Comparison of ENCODE assay signal across 12 cellular contexts in the genomic region with DNA sequence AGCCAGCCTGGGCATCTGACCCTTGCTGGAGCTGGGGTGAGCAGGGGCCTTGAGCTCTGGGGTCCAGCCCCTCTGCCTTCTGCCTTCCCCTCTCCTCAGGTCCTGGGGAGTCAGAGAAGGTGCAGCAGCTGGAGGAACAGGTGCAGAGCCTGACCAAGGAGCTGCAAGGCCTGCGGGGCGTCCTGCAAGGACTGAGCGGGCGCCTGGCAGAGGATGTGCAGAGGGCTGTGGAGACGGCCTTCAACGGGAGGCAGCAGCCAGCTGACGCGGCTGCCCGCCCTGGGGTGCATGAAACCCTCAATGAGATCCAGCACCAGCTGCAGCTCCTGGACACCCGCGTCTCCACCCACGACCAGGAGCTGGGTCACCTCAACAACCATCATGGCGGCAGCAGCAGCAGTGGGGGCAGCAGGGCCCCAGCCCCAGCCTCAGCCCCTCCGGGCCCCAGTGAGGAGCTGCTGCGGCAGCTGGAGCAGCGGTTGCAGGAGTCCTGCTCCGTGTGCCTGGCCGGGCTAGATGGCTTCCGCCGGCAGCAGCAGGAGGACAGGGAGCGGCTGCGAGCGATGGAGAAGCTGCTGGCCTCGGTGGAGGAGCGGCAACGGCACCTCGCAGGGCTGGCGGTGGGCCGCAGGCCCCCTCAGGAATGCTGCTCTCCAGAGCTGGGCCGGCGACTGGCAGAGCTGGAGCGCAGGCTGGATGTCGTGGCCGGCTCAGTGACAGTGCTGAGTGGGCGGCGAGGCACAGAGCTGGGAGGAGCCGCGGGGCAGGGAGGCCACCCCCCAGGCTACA. TPM values are rescaled to one million over a fixed set of nuclear protein-coding genes. Genes with fewer than 3 reads are reported as not detected.
DNase-seq lines count a peak whose midpoint lies in the region; ATAC-seq lines count a peak whose summit lies in the region.
"Had no signal": no experiment of that assay in that cellular context is flagged by ENCODE, and none has a peak within 500 bp of the region (broad histone marks: within the 10 kb centered on the region; RNA-seq: fewer than 3 reads in every experiment).

No MANE protein-coding gene starts in this region.

- no peak overlapping the region for H3K4me3 Mint-ChIP-seq in activated T-cell treated with anti-CD3 and anti-CD28 coated beads, Interleukin-2, amount 50 U/mL, for 24 hours
- no peak overlapping the region for H3K4me3 Mint-ChIP-seq in activated T-cell treated with anti-CD3 and anti-CD28 coated beads, Interleukin-2, amount 50 U/mL, for 4 hours

- H3K4me3 ChIP-seq in SK-N-MC (no peak overlapping the region; the same call in 1 of the 2 replicates), iPS-20b (ENCODE audit: low read length) (no peak overlapping the region)
- H3K4me3 ChIP-seq: lung, SJSA1 had no signal

- no peak overlapping the region for H3K9ac ChIP-seq in SK-N-MC (ENCODE audit: insufficient read length)
- 0 out of 2 replicates have a peak overlapping the region, but pooled peaks have one; percentile 24 for H3K9ac ChIP-seq in iPS-20b (ENCODE audit: low read depth, low read length)

- H3K27ac ChIP-seq in SK-N-MC (peak overlapping the region; percentile 86; the same call in 1 of the 2 replicates), iPS-20b (ENCODE audit: low read length) (no peak overlapping the region), temporal lobe (ENCODE audit: low read depth, low read length) (peak overlapping the region; percentile 73)

- peaks cover 8% of the 10 kb centered on the region; the same call in 1 of the 2 replicates for H3K4me1 ChIP-seq in iPS-20b (ENCODE audit: insufficient read depth, low read length)

- no peaks in the 10 kb centered on the region for H3K9me3 Mint-ChIP-seq in activated T-cell treated with anti-CD3 and anti-CD28 coated beads, Interleukin-2, amount 50 U/mL, for 24 hours
- H3K9me3 Mint-ChIP-seq in activated T-cell treated with anti-CD3 and anti-CD28 coated beads, Interleukin-2, amount 50 U/mL, for 4 hours: no peaks in the 10 kb centered on the region

- no peak for ATAC-seq in activated T-cell treated with anti-CD3 and anti-CD28 coated beads, Interleukin-2, amount 50 U/mL, for 4 hours
- ATAC-seq in GM21619 (IDR thresholded peaks at IDR 0.05; ENCODE audit: unreplicated experiment) (no peak), GM21786 (IDR thresholded peaks at IDR 0.05; ENCODE audit: unreplicated experiment) (no peak)

- no peaks in the 10 kb centered on the region for H3K27me3 Mint-ChIP-seq in activated T-cell treated with anti-CD3 and anti-CD28 coated beads, Interleukin-2, amount 50 U/mL, for 24 hours
- H3K27me3 Mint-ChIP-seq in activated T-cell treated with anti-CD3 and anti-CD28 coated beads, Interleukin-2, amount 50 U/mL, for 4 hours (ENCODE audit: low read depth): no peaks in the 10 kb centered on the region

- H3K9me3 ChIP-seq in SK-N-MC (ENCODE audit: low read depth, low read length) (no peaks in the 10 kb centered on the region), iPS-20b (ENCODE audit: insufficient read depth, low read depth, low read length) (no peaks in the 10 kb centered on the region)
- H3K9me3 ChIP-seq: SJSA1 had no signal

- peaks cover 17% of the 10 kb centered on the region; the same call in 1 of the 2 replicates for H3K36me3 ChIP-seq in SK-N-MC (ENCODE audit: insufficient read depth, low read length)
- no peaks in the 10 kb centered on the region for H3K36me3 ChIP-seq in iPS-20b (ENCODE audit: insufficient read depth, low read depth, low read length)

- H3K4me1 Mint-ChIP-seq in activated T-cell treated with anti-CD3 and anti-CD28 coated beads, Interleukin-2, amount 50 U/mL, for 24 hours (ENCODE audit: low read depth): peaks cover 33% of the 10 kb centered on the region
- peaks cover 26% of the 10 kb centered on the region for H3K4me1 Mint-ChIP-seq in activated T-cell treated with anti-CD3 and anti-CD28 coated beads, Interleukin-2, amount 50 U/mL, for 4 hours (ENCODE audit: low read depth)

- no peak for DNase-seq in activated T-cell treated with anti-CD3 and anti-CD28 coated beads, Interleukin-2, amount 50 U/mL, for 24 hours
- no peak for DNase-seq in activated T-cell treated with anti-CD3 and anti-CD28 coated beads, Interleukin-2, amount 50 U/mL, for 4 hours
- DNase-seq in SK-N-MC (ENCODE audit: low read depth, low spot score) (no peak), NCI-H510A (lab: John Stamatoyannopoulos, UW) (no peak)
- DNase-seq: activated CD8-positive, alpha-beta memory T cell treated with anti-CD3 and anti-CD28 coated beads, Interleukin-2, amount 50 U/mL, for 4 hours; central memory CD4-positive, alpha-beta T cell had no signal

- H3K27me3 ChIP-seq in iPS-20b (ENCODE audit: insufficient read depth, low read length): peaks cover 20% of the 10 kb centered on the region
- H3K27me3 ChIP-seq: SJSA1 had no signal

- H3K27ac Mint-ChIP-seq in activated T-cell treated with anti-CD3 and anti-CD28 coated beads, Interleukin-2, amount 50 U/mL, for 24 hours: peak overlapping the region; percentile 95

- no peaks in the 10 kb centered on the region for H3K36me3 Mint-ChIP-seq in activated T-cell treated with anti-CD3 and anti-CD28 coated beads, Interleukin-2, amount 50 U/mL, for 24 hours (ENCODE audit: low read depth)
- H3K36me3 Mint-ChIP-seq in activated T-cell treated with anti-CD3 and anti-CD28 coated beads, Interleukin-2, amount 50 U/mL, for 4 hours (ENCODE audit: insufficient read depth): no peaks in the 10 kb centered on the region

RNA-seq across cellular contexts. Expression of a gene that starts 3.8 kb away (rescaled TPM):
- 1 to 10 TPM in 2 of 3 donors, under 1 TPM in 1; 0.76 to 1.4 (median 1.3) TPM for total RNA-seq in activated T-cell treated with anti-CD3 and anti-CD28 coated beads, Interleukin-2, amount 50 U/mL, for 4 hours
- 3.7 TPM for total RNA-seq in temporal lobe

RNA-seq across cellular contexts. Expression of a gene that starts 4.4 kb away (rescaled TPM):
- total RNA-seq in activated T-cell treated with anti-CD3 and anti-CD28 coated beads, Interleukin-2, amount 50 U/mL, for 4 hours: 10 to 100 TPM in 1 of 3 donors, 1 to 10 TPM in 2; 5.2 to 10.7 (median 5.5) TPM
- total RNA-seq in temporal lobe: 5.9 TPM

RNA-seq across cellular contexts. Expression of a gene that starts 10.7 kb away (rescaled TPM):
- total RNA-seq in activated T-cell treated with anti-CD3 and anti-CD28 coated beads, Interleukin-2, amount 50 U/mL, for 4 hours: 100 to 1,000 TPM; 225 to 244 (median 229) TPM
- 132 TPM for total RNA-seq in temporal lobe

RNA-seq across cellular contexts. Expression of a gene that starts 30.7 kb away (rescaled TPM):
- total RNA-seq in activated T-cell treated with anti-CD3 and anti-CD28 coated beads, Interleukin-2, amount 50 U/mL, for 4 hours: 10 to 100 TPM in 1 of 3 donors, 1 to 10 TPM in 2; 6.5 to 11.2 (median 9.2) TPM
- total RNA-seq in temporal lobe: 10.8 TPM

RNA-seq across cellular contexts. Expression of a gene that starts 36.8 kb away (rescaled TPM):
- 1 to 10 TPM; 2.6 to 7.3 (median 2.7) TPM for total RNA-seq in activated T-cell treated with anti-CD3 and anti-CD28 coated beads, Interleukin-2, amount 50 U/mL, for 4 hours
- total RNA-seq in temporal lobe: 13.3 TPM
